In genomic region chr3:53024315-53024714, GRCh38 we compare ENCODE assay signal across 20 cellular contexts.
"Had no signal": no experiment of that assay in that cellular context is flagged by ENCODE, and none has a peak within 500 bp of the region (broad histone marks: within the 10 kb centered on the region; RNA-seq: fewer than 3 reads in every experiment).

No MANE protein-coding gene starts in this region.

- H3K36me3 ChIP-seq: SJSA1 had no signal

- H3K4me1 ChIP-seq: SJSA1 had no signal

- H3K4me3 ChIP-seq: PC-9, SJSA1, SK-N-MC had no signal

- H3K4me2 ChIP-seq: PC-9 had no signal

- H3K27me3 ChIP-seq: SJSA1 had no signal

- H3K9me3 ChIP-seq: SJSA1 had no signal

- H2AFZ ChIP-seq: PC-9 had no signal

- DNase-seq: KBM-7, MV-4-11, NCI-H1048, NCI-H1105, NCI-H1436 treated with DMSO at 0.1 percent for 48 hours, NCI-H1694, NCI-H187 treated with DMSO at 0.1 percent for 48 hours, NCI-H2029 treated with DMSO at 0.1 percent for 48 hours, NCI-H226, NCI-H446, NCI-H510A, NCI-H524 treated with DMSO at 0.1 percent for 48 hours, NCI-H69, NCI-H774, PC-9, Right ventricle myocardium superior, RPMI8226, SIG-M5 had no signal

- H3K27ac ChIP-seq: PC-9, SJSA1, SK-N-MC had no signal
